Comparison of ENCODE assay signal across 21 cellular contexts in genomic region chr20:25489221-25489863, GRCh38.
"Had no signal": no experiment of that assay in that cellular context is flagged by ENCODE, and none has a peak within 500 bp of the region (broad histone marks: within the 10 kb centered on the region; RNA-seq: fewer than 3 reads in every experiment).

No MANE protein-coding gene starts in this region.

- H3K9me3 ChIP-seq: colonic mucosa, psoas muscle, tibial nerve, vagina had no signal

- H3K36me3 ChIP-seq: colonic mucosa, vagina had no signal

- DNase-seq: activated CD4-positive, alpha-beta T cell treated with anti-CD3 and anti-CD28 coated beads, Interleukin-2, amount 10 ng/mL, durations not matched to agents 24 days and 14 days; activated CD4-positive, CD25-positive, alpha-beta regulatory T cell; activated CD8-positive, alpha-beta T cell treated with anti-CD3 and anti-CD28 coated beads for 36 hours; activated naive CD4-positive, alpha-beta T cell treated with Interleukin-2 at 50 U/mL for 16 hours; activated naive CD8-positive, alpha-beta T cell treated with anti-CD3 and anti-CD28 coated beads, Interleukin-2, amount 10 ng/mL, durations not matched to agents 7 days and 5 days; activated T-cell treated with anti-CD3 and anti-CD28 coated beads, Interleukin-2, amount 50 U/mL, for 1 hour; central memory CD4-positive, alpha-beta T cell; colonic mucosa; erythroblast; psoas muscle; stimulated activated naive CD8-positive, alpha-beta T cell treated with anti-CD3 and anti-CD28 coated beads, Interleukin-15, Interleukin-2, amounts not matched to agents 100 U/mL and 50 U/mL, for 24 hours; substantia nigra; T-helper 1 cell; T-helper 9 cell had no signal

- H3K27ac Mint-ChIP-seq: activated CD4-positive, alpha-beta T cell treated with anti-CD3 and anti-CD28 coated beads, Interleukin-2, amount 10 ng/mL, durations not matched to agents 24 days and 14 days; activated CD8-positive, alpha-beta T cell treated with anti-CD3 and anti-CD28 coated beads for 36 hours; activated naive CD8-positive, alpha-beta T cell treated with anti-CD3 and anti-CD28 coated beads, Interleukin-2, amount 10 ng/mL, durations not matched to agents 7 days and 5 days; activated T-helper 2 cell treated with anti-CD3 and anti-CD28 coated beads, Interferon-gamma antibody, Interleukin-2, Interleukin-4, amounts not matched to agents 10 μg/mL and 5 μg/mL and 100 μg/mL, durations not matched to agents 14 hours and 24 hours and 36 hours; brain had no signal

- H3K27me3 ChIP-seq: colonic mucosa, tibial nerve, vagina had no signal

- ATAC-seq: activated CD8-positive, alpha-beta T cell treated with anti-CD3 and anti-CD28 coated beads for 36 hours; psoas muscle; right cardiac atrium; stimulated activated naive CD8-positive, alpha-beta T cell treated with anti-CD3 and anti-CD28 coated beads, Interleukin-15, Interleukin-2, amounts not matched to agents 100 U/mL and 50 U/mL, for 24 hours had no signal

- H3K4me3 Mint-ChIP-seq: activated CD4-positive, alpha-beta T cell treated with anti-CD3 and anti-CD28 coated beads, Interleukin-2, amount 10 ng/mL, durations not matched to agents 24 days and 14 days; activated CD8-positive, alpha-beta T cell treated with anti-CD3 and anti-CD28 coated beads for 36 hours; activated naive CD8-positive, alpha-beta T cell treated with anti-CD3 and anti-CD28 coated beads, Interleukin-2, amount 10 ng/mL, durations not matched to agents 7 days and 5 days; brain had no signal

- H3K9me3 Mint-ChIP-seq: activated CD4-positive, alpha-beta T cell treated with anti-CD3 and anti-CD28 coated beads, Interleukin-2, amount 10 ng/mL, durations not matched to agents 24 days and 14 days; activated CD8-positive, alpha-beta T cell treated with anti-CD3 and anti-CD28 coated beads for 36 hours; activated naive CD8-positive, alpha-beta T cell treated with anti-CD3 and anti-CD28 coated beads, Interleukin-2, amount 10 ng/mL, durations not matched to agents 7 days and 5 days; activated T-helper 2 cell treated with anti-CD3 and anti-CD28 coated beads, Interferon-gamma antibody, Interleukin-2, Interleukin-4, amounts not matched to agents 10 μg/mL and 5 μg/mL and 100 μg/mL, durations not matched to agents 14 hours and 24 hours and 36 hours; brain had no signal

- H3K27ac ChIP-seq: colonic mucosa, psoas muscle, skin epidermis, tibial nerve, vagina had no signal

- H3K4me1 ChIP-seq: colonic mucosa, psoas muscle, tibial nerve, vagina had no signal

- H3K27me3 Mint-ChIP-seq: activated CD4-positive, alpha-beta T cell treated with anti-CD3 and anti-CD28 coated beads, Interleukin-2, amount 10 ng/mL, durations not matched to agents 24 days and 14 days; activated CD8-positive, alpha-beta T cell treated with anti-CD3 and anti-CD28 coated beads for 36 hours; activated naive CD8-positive, alpha-beta T cell treated with anti-CD3 and anti-CD28 coated beads, Interleukin-2, amount 10 ng/mL, durations not matched to agents 7 days and 5 days; brain had no signal

- H3K4me3 ChIP-seq: colonic mucosa, lung, psoas muscle, skin epidermis, tibial nerve, vagina had no signal

- H3K36me3 Mint-ChIP-seq: activated naive CD8-positive, alpha-beta T cell treated with anti-CD3 and anti-CD28 coated beads, Interleukin-2, amount 10 ng/mL, durations not matched to agents 7 days and 5 days had no signal
